Comparison of ENCODE assay signal across 31 cellular contexts in genomic region chr11:2439820-2440219, GRCh38. TPM values are rescaled to one million over a fixed set of nuclear protein-coding genes. Genes with fewer than 3 reads are reported as not detected.
"Had no signal": no experiment of that assay in that cellular context is flagged by ENCODE, and none has a peak within 500 bp of the region (broad histone marks: within the 10 kb centered on the region; RNA-seq: fewer than 3 reads in every experiment).

No MANE protein-coding gene starts in this region.

- H3K4me3 Mint-ChIP-seq: stimulated activated effector memory CD8-positive, alpha-beta T cell treated with anti-CD3 and anti-CD28 coated beads, Interleukin-12 subunit alpha, Interleukin-12 subunit beta, amount 100 ng/mL, for 72 hours; stimulated activated memory B cell treated with anti-CD40 and anti-IgM and Interleukin-4, amounts not matched to agents 10 μg/mL and 1 μg/mL and 100 μg/mL, for 72 hours; stimulated activated naive B cell treated with anti-CD40 and anti-IgM and Interleukin-4, amounts not matched to agents 10 μg/mL and 1 μg/mL and 100 μg/mL, for 72 hours; stimulated activated naive CD8-positive, alpha-beta T cell treated with anti-CD3 and anti-CD28 coated beads, Interleukin-15, amount 100 ng/mL, for 72 hours; stimulated activated naive CD8-positive, alpha-beta T cell treated with anti-CD3 and anti-CD28 coated beads, Interleukin-15, Interleukin-2, amounts not matched to agents 100 ng/mL and 50 ng/mL, for 24 hours; type B pancreatic cell had no signal

- H3K36me3 ChIP-seq: stomach, suprapubic skin, thoracic aorta, thyroid gland, tibial artery, tibial nerve, transverse colon, upper lobe of left lung, upper lobe of right lung, uterus, vagina had no signal

- H3K4me1 ChIP-seq: testis, uterus had no signal

- H3K27me3 ChIP-seq: testis, thyroid gland, upper lobe of left lung, upper lobe of right lung, uterus, vagina had no signal

- FAIRE-seq: urothelium cell line had no signal

- H3K36me3 Mint-ChIP-seq: stimulated activated effector memory CD8-positive, alpha-beta T cell treated with anti-CD3 and anti-CD28 coated beads, Interleukin-12 subunit alpha, Interleukin-12 subunit beta, amount 100 ng/mL, for 72 hours; stimulated activated memory B cell treated with anti-CD40 and anti-IgM and Interleukin-4, amounts not matched to agents 10 μg/mL and 1 μg/mL and 100 μg/mL, for 72 hours; stimulated activated naive B cell treated with anti-CD40 and anti-IgM and Interleukin-4, amounts not matched to agents 10 μg/mL and 1 μg/mL and 100 μg/mL, for 72 hours; type B pancreatic cell had no signal

- H3K4me1 Mint-ChIP-seq: stimulated activated naive B cell treated with anti-CD40 and anti-IgM and Interleukin-4, amounts not matched to agents 10 μg/mL and 1 μg/mL and 100 μg/mL, for 72 hours had no signal

- ATAC-seq: stimulated activated effector memory CD8-positive, alpha-beta T cell treated with anti-CD3 and anti-CD28 coated beads, Interleukin-12 subunit alpha, Interleukin-12 subunit beta, amount 100 ng/mL, for 72 hours; stimulated activated memory B cell treated with anti-CD40 and anti-IgM and Interleukin-4, amounts not matched to agents 10 μg/mL and 1 μg/mL and 100 μg/mL, for 72 hours; stimulated activated naive B cell treated with anti-CD40 and anti-IgM and Interleukin-4, amounts not matched to agents 10 μg/mL and 1 μg/mL and 100 μg/mL, for 72 hours; stimulated activated naive CD8-positive, alpha-beta T cell treated with anti-CD3 and anti-CD28 coated beads, Interleukin-15, amount 100 ng/mL, for 72 hours; stimulated activated naive CD8-positive, alpha-beta T cell treated with anti-CD3 and anti-CD28 coated beads, Interleukin-15, Interleukin-2, amounts not matched to agents 100 U/mL and 50 U/mL, for 24 hours; upper lobe of right lung had no signal

- H3K27ac ChIP-seq: stomach, suprapubic skin, testis, thoracic aorta, thyroid gland, tibial artery, tibial nerve, upper lobe of left lung, upper lobe of right lung, uterus, vagina had no signal

- H3K9me3 ChIP-seq: suprapubic skin, testis, thoracic aorta, thyroid gland, tibial artery, transverse colon, upper lobe of left lung, upper lobe of right lung, uterus, vagina had no signal

- DNase-seq: stimulated activated CD4-positive, alpha-beta T cell treated with anti-CD3 and anti-CD28 coated beads, Interleukin-2, amount 100 ng/mL, for 48 hours; stimulated activated CD4-positive, alpha-beta T cell treated with anti-CD3 and anti-CD28 coated beads, Interleukin-4, amount 100 ng/mL, for 1 hour; stimulated activated CD4-positive, alpha-beta T cell treated with anti-CD3 and anti-CD28 coated beads, Interleukin-4, amount 100 ng/mL, for 24 hours; stimulated activated CD4-positive, alpha-beta T cell treated with anti-CD3 and anti-CD28 coated beads, Interleukin-4, amount 100 ng/mL, for 4 hours; stimulated activated CD8-positive, alpha-beta memory T cell treated with anti-CD3 and anti-CD28 coated beads, Interleukin-4, amount 100 ng/mL, for 48 hours; stimulated activated naive B cell treated with anti-CD40 and anti-IgM and Interleukin-4, amounts not matched to agents 10 μg/mL and 1 μg/mL and 100 μg/mL, for 72 hours; stimulated activated naive CD4-positive, alpha-beta T cell; stimulated activated naive CD4-positive, alpha-beta T cell treated with Interleukin-2 at 50 U/mL for 16 hours; stimulated activated naive CD8-positive, alpha-beta T cell treated with anti-CD3 and anti-CD28 coated beads, Interleukin-15, amount 100 ng/mL, for 72 hours; stimulated activated naive CD8-positive, alpha-beta T cell treated with anti-CD3 and anti-CD28 coated beads, Interleukin-15, Interleukin-2, amounts not matched to agents 100 U/mL and 50 U/mL, for 24 hours; stomach; substantia nigra; testis; thyroid gland; tibial artery; transverse colon; trophoblast cell; upper lobe of left lung; upper lobe of right lung; uterus had no signal

- H3K27me3 Mint-ChIP-seq: stimulated activated memory B cell treated with anti-CD40 and anti-IgM and Interleukin-4, amounts not matched to agents 10 μg/mL and 1 μg/mL and 100 μg/mL, for 72 hours; stimulated activated naive CD8-positive, alpha-beta T cell treated with anti-CD3 and anti-CD28 coated beads, Interleukin-15, amount 100 ng/mL, for 72 hours; stimulated activated naive CD8-positive, alpha-beta T cell treated with anti-CD3 and anti-CD28 coated beads, Interleukin-15, Interleukin-2, amounts not matched to agents 100 ng/mL and 50 ng/mL, for 24 hours had no signal

- H3K9me3 Mint-ChIP-seq: stimulated activated effector memory CD8-positive, alpha-beta T cell treated with anti-CD3 and anti-CD28 coated beads, Interleukin-12 subunit alpha, Interleukin-12 subunit beta, amount 100 ng/mL, for 72 hours; stimulated activated naive CD8-positive, alpha-beta T cell treated with anti-CD3 and anti-CD28 coated beads, Interleukin-15, amount 100 ng/mL, for 72 hours; stimulated activated naive CD8-positive, alpha-beta T cell treated with anti-CD3 and anti-CD28 coated beads, Interleukin-15, Interleukin-2, amounts not matched to agents 100 ng/mL and 50 ng/mL, for 24 hours had no signal

- H3K27ac Mint-ChIP-seq: stimulated activated effector memory CD8-positive, alpha-beta T cell treated with anti-CD3 and anti-CD28 coated beads, Interleukin-12 subunit alpha, Interleukin-12 subunit beta, amount 100 ng/mL, for 72 hours; stimulated activated memory B cell treated with anti-CD40 and anti-IgM and Interleukin-4, amounts not matched to agents 10 μg/mL and 1 μg/mL and 100 μg/mL, for 72 hours; stimulated activated naive B cell treated with anti-CD40 and anti-IgM and Interleukin-4, amounts not matched to agents 10 μg/mL and 1 μg/mL and 100 μg/mL, for 72 hours; stimulated activated naive CD8-positive, alpha-beta T cell treated with anti-CD3 and anti-CD28 coated beads, Interleukin-15, amount 100 ng/mL, for 72 hours; stimulated activated naive CD8-positive, alpha-beta T cell treated with anti-CD3 and anti-CD28 coated beads, Interleukin-15, Interleukin-2, amounts not matched to agents 100 ng/mL and 50 ng/mL, for 24 hours; type B pancreatic cell had no signal

- H3K4me3 ChIP-seq: stomach, suprapubic skin, testis, thoracic aorta, thyroid gland, tibial artery, tibial nerve, transverse colon, upper lobe of left lung, upper lobe of right lung, uterus, vagina had no signal

RNA-seq across cellular contexts. Expression of gene TRPM5, which starts 4.5 kb away (rescaled TPM):
- total RNA-seq: subcutaneous adipose tissue, temporal lobe, thoracic aorta, tibial nerve, upper lobe of left lung, upper lobe of right lung, vagina had no signal
